Comparison of ENCODE assay signal across 28 cellular contexts in the genomic region with DNA sequence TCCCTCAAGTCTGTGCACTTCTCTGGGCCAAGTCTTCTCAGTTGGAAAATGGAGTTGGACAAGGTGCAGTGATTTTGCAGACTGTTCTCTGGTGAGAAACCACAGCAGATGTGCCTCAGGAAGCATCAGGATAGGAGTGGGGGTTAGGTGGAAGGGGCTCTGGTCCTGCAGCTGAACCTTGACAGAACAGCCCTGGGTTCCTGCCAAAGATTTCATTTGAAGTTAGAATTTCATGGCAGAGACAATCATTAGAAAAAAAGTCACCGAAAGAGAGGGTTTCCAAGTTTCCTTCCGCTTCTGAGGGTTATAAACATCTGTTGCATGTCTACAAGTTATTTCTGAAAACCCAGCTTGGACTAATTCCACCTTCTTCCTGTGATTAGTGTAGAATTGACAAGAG.
"Had no signal": no experiment of that assay in that cellular context is flagged by ENCODE, and none has a peak within 500 bp of the region (broad histone marks: within the 10 kb centered on the region; RNA-seq: fewer than 3 reads in every experiment).

No MANE protein-coding gene starts in this region.

- DNase-seq: activated B cell treated with CpG ODN at 0.5 μM for 24 hours; activated CD4-positive, alpha-beta memory T cell treated with anti-CD3 and anti-CD28 coated beads for 36 hours; activated CD4-positive, alpha-beta T cell treated with anti-CD3 and anti-CD28 coated beads for 48 hours; activated CD4-positive, alpha-beta T cell treated with anti-CD3 and anti-CD28 coated beads, Interleukin-2, amount 50 U/mL, for 1 hour; activated CD8-positive, alpha-beta memory T cell treated with anti-CD3 and anti-CD28 coated beads, Interleukin-2, amount 10 ng/mL, durations not matched to agents 7 days and 5 days; activated CD8-positive, alpha-beta memory T cell treated with anti-CD3 and anti-CD28 coated beads, Interleukin-2, amount 50 U/mL, for 4 hours; activated CD8-positive, alpha-beta T cell treated with anti-CD3 and anti-CD28 coated beads, Interleukin-2, amount 10 ng/mL, durations not matched to agents 7 days and 5 days; activated effector memory CD4-positive, alpha-beta T cell treated with anti-CD3 and anti-CD28 coated beads, Interleukin-2, amount 50 U/mL, for 16 hours; activated naive CD4-positive, alpha-beta T cell treated with anti-CD3 and anti-CD28 coated beads for 36 hours; activated naive CD8-positive, alpha-beta T cell treated with anti-CD3 and anti-CD28 coated beads for 36 hours; activated naive CD8-positive, alpha-beta T cell treated with anti-CD3 and anti-CD28 coated beads, Interleukin-2, amount 50 U/mL, for 24 hours; activated T-cell treated with anti-CD3 and anti-CD28 coated beads, Interleukin-2, amount 50 U/mL, for 1 hour; activated T-cell treated with anti-CD3 and anti-CD28 coated beads, Interleukin-2, amount 50 U/mL, for 48 hours; amygdala; dorsolateral prefrontal cortex; effector memory CD4-positive, alpha-beta T cell; endodermal cell; foreskin fibroblast; head of caudate nucleus; T-helper 9 cell; WERI-Rb-1 had no signal

- H3K27ac ChIP-seq: adrenal gland, breast epithelium, cardiac muscle cell, coronary artery, dorsolateral prefrontal cortex, WERI-Rb-1 had no signal

- H3K36me3 ChIP-seq: adrenal gland, breast epithelium, cardiac muscle cell, WERI-Rb-1 had no signal

- H3K27me3 ChIP-seq: breast epithelium, cardiac muscle cell had no signal

- ATAC-seq: activated CD4-positive, CD25-positive, alpha-beta regulatory T cell treated with anti-CD3 and anti-CD28 coated beads, Interleukin-2, amount 50 U/mL, for 24 hours; activated CD8-positive, alpha-beta memory T cell treated with anti-CD3 and anti-CD28 coated beads, Interleukin-2, amount 10 ng/mL, durations not matched to agents 7 days and 5 days; activated CD8-positive, alpha-beta T cell treated with anti-CD3 and anti-CD28 coated beads, Interleukin-2, amount 10 ng/mL, durations not matched to agents 7 days and 5 days; activated naive CD8-positive, alpha-beta T cell treated with anti-CD3 and anti-CD28 coated beads, Interleukin-2, amount 50 U/mL, for 24 hours; esophagus mucosa had no signal

- H3K9me3 ChIP-seq: adrenal gland, breast epithelium had no signal

- H3K4me1 ChIP-seq: adrenal gland, breast epithelium had no signal

- FAIRE-seq: frontal cortex had no signal

- H3K4me3 ChIP-seq: adrenal gland, breast epithelium, cardiac muscle cell, coronary artery, dorsolateral prefrontal cortex had no signal
